Comparison of ENCODE assay signal across 1 cellular context in the genomic region with DNA sequence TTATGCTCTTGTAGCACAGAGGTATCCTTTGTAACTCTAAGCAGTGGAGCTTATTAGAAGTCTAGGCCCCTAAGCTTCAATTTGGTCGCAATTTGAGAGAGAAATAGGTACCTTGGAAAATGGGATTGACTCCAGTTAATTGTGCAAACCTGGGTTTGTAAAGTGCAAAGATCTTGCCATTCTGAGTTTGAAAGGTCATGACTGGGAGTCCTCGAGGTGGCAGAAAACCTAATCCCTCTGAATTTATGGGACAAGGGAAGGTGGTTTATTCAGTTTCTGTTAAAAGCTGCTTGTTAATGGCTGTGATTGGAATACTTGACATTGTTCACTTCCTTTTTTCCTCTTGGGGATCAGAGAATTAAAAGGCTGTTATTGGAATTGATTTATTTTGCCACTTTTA.
TF ChIP-seq lines count a peak whose summit lies in the region.

No MANE protein-coding gene starts in this region.

TF ChIP-seq in GM23338, 12 proteins besides CTCF, POLR2A, EP300 and RAD21 (continued from another document):
- TF ChIP-seq, protein P1, sequence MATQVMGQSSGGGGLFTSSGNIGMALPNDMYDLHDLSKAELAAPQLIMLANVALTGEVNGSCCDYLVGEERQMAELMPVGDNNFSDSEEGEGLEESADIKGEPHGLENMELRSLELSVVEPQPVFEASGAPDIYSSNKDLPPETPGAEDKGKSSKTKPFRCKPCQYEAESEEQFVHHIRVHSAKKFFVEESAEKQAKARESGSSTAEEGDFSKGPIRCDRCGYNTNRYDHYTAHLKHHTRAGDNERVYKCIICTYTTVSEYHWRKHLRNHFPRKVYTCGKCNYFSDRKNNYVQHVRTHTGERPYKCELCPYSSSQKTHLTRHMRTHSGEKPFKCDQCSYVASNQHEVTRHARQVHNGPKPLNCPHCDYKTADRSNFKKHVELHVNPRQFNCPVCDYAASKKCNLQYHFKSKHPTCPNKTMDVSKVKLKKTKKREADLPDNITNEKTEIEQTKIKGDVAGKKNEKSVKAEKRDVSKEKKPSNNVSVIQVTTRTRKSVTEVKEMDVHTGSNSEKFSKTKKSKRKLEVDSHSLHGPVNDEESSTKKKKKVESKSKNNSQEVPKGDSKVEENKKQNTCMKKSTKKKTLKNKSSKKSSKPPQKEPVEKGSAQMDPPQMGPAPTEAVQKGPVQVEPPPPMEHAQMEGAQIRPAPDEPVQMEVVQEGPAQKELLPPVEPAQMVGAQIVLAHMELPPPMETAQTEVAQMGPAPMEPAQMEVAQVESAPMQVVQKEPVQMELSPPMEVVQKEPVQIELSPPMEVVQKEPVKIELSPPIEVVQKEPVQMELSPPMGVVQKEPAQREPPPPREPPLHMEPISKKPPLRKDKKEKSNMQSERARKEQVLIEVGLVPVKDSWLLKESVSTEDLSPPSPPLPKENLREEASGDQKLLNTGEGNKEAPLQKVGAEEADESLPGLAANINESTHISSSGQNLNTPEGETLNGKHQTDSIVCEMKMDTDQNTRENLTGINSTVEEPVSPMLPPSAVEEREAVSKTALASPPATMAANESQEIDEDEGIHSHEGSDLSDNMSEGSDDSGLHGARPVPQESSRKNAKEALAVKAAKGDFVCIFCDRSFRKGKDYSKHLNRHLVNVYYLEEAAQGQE (IDR thresholded peaks at IDR 0.05; ENCODE audit: unreplicated experiment): no peak
- TF ChIP-seq POLR2AphosphoS5 (IDR thresholded peaks at IDR 0.05; ENCODE audit: low read depth) (no peak), ZNF114 (CRISPR knock-in tag; IDR thresholded peaks at IDR 0.05) (no peak), CREB1 (CRISPR knock-in tag; IDR thresholded peaks at IDR 0.05; ENCODE audit: low read depth) (no peak), EZH2 (IDR thresholded peaks at IDR 0.05; ENCODE audit: low read depth, unreplicated experiment) (no peak)
- TF ChIP-seq, protein P2, sequence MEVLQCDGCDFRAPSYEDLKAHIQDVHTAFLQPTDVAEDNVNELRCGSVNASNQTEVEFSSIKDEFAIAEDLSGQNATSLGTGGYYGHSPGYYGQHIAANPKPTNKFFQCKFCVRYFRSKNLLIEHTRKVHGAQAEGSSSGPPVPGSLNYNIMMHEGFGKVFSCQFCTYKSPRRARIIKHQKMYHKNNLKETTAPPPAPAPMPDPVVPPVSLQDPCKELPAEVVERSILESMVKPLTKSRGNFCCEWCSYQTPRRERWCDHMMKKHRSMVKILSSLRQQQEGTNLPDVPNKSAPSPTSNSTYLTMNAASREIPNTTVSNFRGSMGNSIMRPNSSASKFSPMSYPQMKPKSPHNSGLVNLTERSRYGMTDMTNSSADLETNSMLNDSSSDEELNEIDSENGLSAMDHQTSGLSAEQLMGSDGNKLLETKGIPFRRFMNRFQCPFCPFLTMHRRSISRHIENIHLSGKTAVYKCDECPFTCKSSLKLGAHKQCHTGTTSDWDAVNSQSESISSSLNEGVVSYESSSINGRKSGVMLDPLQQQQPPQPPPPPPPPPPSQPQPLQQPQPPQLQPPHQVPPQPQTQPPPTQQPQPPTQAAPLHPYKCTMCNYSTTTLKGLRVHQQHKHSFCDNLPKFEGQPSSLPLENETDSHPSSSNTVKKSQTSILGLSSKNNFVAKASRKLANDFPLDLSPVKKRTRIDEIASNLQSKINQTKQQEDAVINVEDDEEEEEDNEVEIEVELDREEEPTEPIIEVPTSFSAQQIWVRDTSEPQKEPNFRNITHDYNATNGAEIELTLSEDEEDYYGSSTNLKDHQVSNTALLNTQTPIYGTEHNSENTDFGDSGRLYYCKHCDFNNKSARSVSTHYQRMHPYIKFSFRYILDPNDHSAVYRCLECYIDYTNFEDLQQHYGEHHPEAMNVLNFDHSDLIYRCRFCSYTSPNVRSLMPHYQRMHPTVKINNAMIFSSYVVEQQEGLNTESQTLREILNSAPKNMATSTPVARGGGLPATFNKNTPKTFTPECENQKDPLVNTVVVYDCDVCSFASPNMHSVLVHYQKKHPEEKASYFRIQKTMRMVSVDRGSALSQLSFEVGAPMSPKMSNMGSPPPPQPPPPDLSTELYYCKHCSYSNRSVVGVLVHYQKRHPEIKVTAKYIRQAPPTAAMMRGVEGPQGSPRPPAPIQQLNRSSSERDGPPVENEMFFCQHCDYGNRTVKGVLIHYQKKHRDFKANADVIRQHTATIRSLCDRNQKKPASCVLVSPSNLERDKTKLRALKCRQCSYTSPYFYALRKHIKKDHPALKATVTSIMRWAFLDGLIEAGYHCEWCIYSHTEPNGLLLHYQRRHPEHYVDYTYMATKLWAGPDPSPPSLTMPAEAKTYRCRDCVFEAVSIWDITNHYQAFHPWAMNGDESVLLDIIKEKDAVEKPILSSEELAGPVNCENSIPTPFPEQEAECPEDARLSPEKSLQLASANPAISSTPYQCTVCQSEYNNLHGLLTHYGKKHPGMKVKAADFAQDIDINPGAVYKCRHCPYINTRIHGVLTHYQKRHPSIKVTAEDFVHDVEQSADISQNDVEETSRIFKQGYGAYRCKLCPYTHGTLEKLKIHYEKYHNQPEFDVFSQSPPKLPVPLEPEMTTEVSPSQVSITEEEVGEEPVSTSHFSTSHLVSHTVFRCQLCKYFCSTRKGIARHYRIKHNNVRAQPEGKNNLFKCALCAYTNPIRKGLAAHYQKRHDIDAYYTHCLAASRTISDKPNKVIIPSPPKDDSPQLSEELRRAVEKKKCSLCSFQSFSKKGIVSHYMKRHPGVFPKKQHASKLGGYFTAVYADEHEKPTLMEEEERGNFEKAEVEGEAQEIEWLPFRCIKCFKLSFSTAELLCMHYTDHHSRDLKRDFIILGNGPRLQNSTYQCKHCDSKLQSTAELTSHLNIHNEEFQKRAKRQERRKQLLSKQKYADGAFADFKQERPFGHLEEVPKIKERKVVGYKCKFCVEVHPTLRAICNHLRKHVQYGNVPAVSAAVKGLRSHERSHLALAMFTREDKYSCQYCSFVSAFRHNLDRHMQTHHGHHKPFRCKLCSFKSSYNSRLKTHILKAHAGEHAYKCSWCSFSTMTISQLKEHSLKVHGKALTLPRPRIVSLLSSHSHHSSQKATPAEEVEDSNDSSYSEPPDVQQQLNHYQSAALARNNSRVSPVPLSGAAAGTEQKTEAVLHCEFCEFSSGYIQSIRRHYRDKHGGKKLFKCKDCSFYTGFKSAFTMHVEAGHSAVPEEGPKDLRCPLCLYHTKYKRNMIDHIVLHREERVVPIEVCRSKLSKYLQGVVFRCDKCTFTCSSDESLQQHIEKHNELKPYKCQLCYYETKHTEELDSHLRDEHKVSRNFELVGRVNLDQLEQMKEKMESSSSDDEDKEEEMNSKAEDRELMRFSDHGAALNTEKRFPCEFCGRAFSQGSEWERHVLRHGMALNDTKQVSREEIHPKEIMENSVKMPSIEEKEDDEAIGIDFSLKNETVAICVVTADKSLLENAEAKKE (CRISPR knock-in tag; IDR thresholded peaks at IDR 0.05): no peak
TF ChIP-seq in GM23338: peak in this region for 0.
